Comparison of ENCODE assay signal across 1 cellular context in the genomic region with DNA sequence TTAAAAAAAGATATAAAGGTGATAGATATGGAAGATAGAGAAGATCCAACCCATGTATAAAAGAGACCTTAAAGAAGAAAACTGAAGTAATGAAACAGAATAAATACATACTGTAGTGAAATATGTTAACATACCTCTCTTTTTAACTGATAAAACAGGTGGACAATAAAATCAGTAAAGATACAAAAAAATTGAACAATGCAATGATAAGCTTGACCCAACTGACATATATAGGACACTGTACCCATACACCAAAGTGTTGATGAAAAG.
TF ChIP-seq lines count a peak whose summit lies in the region.

No MANE protein-coding gene starts in this region.

TF ChIP-seq in GM23338, 12 proteins besides CTCF, POLR2A, EP300 and RAD21 (continued from another document):
- TF ChIP-seq, protein P1, sequence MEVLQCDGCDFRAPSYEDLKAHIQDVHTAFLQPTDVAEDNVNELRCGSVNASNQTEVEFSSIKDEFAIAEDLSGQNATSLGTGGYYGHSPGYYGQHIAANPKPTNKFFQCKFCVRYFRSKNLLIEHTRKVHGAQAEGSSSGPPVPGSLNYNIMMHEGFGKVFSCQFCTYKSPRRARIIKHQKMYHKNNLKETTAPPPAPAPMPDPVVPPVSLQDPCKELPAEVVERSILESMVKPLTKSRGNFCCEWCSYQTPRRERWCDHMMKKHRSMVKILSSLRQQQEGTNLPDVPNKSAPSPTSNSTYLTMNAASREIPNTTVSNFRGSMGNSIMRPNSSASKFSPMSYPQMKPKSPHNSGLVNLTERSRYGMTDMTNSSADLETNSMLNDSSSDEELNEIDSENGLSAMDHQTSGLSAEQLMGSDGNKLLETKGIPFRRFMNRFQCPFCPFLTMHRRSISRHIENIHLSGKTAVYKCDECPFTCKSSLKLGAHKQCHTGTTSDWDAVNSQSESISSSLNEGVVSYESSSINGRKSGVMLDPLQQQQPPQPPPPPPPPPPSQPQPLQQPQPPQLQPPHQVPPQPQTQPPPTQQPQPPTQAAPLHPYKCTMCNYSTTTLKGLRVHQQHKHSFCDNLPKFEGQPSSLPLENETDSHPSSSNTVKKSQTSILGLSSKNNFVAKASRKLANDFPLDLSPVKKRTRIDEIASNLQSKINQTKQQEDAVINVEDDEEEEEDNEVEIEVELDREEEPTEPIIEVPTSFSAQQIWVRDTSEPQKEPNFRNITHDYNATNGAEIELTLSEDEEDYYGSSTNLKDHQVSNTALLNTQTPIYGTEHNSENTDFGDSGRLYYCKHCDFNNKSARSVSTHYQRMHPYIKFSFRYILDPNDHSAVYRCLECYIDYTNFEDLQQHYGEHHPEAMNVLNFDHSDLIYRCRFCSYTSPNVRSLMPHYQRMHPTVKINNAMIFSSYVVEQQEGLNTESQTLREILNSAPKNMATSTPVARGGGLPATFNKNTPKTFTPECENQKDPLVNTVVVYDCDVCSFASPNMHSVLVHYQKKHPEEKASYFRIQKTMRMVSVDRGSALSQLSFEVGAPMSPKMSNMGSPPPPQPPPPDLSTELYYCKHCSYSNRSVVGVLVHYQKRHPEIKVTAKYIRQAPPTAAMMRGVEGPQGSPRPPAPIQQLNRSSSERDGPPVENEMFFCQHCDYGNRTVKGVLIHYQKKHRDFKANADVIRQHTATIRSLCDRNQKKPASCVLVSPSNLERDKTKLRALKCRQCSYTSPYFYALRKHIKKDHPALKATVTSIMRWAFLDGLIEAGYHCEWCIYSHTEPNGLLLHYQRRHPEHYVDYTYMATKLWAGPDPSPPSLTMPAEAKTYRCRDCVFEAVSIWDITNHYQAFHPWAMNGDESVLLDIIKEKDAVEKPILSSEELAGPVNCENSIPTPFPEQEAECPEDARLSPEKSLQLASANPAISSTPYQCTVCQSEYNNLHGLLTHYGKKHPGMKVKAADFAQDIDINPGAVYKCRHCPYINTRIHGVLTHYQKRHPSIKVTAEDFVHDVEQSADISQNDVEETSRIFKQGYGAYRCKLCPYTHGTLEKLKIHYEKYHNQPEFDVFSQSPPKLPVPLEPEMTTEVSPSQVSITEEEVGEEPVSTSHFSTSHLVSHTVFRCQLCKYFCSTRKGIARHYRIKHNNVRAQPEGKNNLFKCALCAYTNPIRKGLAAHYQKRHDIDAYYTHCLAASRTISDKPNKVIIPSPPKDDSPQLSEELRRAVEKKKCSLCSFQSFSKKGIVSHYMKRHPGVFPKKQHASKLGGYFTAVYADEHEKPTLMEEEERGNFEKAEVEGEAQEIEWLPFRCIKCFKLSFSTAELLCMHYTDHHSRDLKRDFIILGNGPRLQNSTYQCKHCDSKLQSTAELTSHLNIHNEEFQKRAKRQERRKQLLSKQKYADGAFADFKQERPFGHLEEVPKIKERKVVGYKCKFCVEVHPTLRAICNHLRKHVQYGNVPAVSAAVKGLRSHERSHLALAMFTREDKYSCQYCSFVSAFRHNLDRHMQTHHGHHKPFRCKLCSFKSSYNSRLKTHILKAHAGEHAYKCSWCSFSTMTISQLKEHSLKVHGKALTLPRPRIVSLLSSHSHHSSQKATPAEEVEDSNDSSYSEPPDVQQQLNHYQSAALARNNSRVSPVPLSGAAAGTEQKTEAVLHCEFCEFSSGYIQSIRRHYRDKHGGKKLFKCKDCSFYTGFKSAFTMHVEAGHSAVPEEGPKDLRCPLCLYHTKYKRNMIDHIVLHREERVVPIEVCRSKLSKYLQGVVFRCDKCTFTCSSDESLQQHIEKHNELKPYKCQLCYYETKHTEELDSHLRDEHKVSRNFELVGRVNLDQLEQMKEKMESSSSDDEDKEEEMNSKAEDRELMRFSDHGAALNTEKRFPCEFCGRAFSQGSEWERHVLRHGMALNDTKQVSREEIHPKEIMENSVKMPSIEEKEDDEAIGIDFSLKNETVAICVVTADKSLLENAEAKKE (CRISPR knock-in tag; IDR thresholded peaks at IDR 0.05): no peak
- no peak for TF ChIP-seq NANOG (IDR thresholded peaks at IDR 0.05; ENCODE audit: borderline replicate concordance)
- TF ChIP-seq, protein P2, sequence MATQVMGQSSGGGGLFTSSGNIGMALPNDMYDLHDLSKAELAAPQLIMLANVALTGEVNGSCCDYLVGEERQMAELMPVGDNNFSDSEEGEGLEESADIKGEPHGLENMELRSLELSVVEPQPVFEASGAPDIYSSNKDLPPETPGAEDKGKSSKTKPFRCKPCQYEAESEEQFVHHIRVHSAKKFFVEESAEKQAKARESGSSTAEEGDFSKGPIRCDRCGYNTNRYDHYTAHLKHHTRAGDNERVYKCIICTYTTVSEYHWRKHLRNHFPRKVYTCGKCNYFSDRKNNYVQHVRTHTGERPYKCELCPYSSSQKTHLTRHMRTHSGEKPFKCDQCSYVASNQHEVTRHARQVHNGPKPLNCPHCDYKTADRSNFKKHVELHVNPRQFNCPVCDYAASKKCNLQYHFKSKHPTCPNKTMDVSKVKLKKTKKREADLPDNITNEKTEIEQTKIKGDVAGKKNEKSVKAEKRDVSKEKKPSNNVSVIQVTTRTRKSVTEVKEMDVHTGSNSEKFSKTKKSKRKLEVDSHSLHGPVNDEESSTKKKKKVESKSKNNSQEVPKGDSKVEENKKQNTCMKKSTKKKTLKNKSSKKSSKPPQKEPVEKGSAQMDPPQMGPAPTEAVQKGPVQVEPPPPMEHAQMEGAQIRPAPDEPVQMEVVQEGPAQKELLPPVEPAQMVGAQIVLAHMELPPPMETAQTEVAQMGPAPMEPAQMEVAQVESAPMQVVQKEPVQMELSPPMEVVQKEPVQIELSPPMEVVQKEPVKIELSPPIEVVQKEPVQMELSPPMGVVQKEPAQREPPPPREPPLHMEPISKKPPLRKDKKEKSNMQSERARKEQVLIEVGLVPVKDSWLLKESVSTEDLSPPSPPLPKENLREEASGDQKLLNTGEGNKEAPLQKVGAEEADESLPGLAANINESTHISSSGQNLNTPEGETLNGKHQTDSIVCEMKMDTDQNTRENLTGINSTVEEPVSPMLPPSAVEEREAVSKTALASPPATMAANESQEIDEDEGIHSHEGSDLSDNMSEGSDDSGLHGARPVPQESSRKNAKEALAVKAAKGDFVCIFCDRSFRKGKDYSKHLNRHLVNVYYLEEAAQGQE (IDR thresholded peaks at IDR 0.05; ENCODE audit: unreplicated experiment): no peak
- TF ChIP-seq STAT1 (IDR thresholded peaks at IDR 0.05; ENCODE audit: unreplicated experiment): no peak
- TF ChIP-seq ZNF331 (CRISPR knock-in tag; IDR thresholded peaks at IDR 0.05; ENCODE audit: low read depth): no peak
